ENCODE assay signal across 13 cellular contexts in genomic region chr19:55398200-55398947, GRCh38. TPM values are rescaled to one million over a fixed set of nuclear protein-coding genes. Genes with fewer than 3 reads are reported as not detected.
DNase-seq lines count a peak whose midpoint lies in the region; ATAC-seq and TF ChIP-seq lines count a peak whose summit lies in the region.
"Had no signal": no experiment of that assay in that cellular context is flagged by ENCODE, and none has a peak within 500 bp of the region (broad histone marks: within the 10 kb centered on the region; RNA-seq: fewer than 3 reads in every experiment).

No MANE protein-coding gene starts in this region.

- peaks cover 0 to 16% (median 10%) of the 10 kb centered on the region in 5 donors for H3K36me3 Mint-ChIP-seq in naive thymus-derived CD4-positive, alpha-beta T cell

- no peaks in the 10 kb centered on the region for H3K4me1 ChIP-seq in naive thymus-derived CD4-positive, alpha-beta T cell (ENCODE audit: control insufficient read depth in 2 of 2, insufficient read depth in 2 of 2, low read length in 2 of 2)
- H3K4me1 ChIP-seq: psoas muscle had no signal

- H3K9me3 Mint-ChIP-seq in naive thymus-derived CD4-positive, alpha-beta T cell, result no peaks in the 10 kb centered on the region

- no peak overlapping the region for H3K27ac ChIP-seq in naive thymus-derived CD4-positive, alpha-beta T cell (ENCODE audit: low read depth, low read length)
- H3K27ac ChIP-seq: psoas muscle had no signal

- DNase-seq in GM12865 (ENCODE audit: low read depth), result peak; percentile 67
- DNase-seq in NOMO-1 treated with dmso at 0.1 percent for 144 hours (lab: John Stamatoyannopoulos, UW; ENCODE audit: unreplicated experiment), result peak; percentile 44
- no peak for DNase-seq in naive thymus-derived CD4-positive, alpha-beta T cell
- no peak for DNase-seq in SHP77 (lab: John Stamatoyannopoulos, UW)
- DNase-seq: activated CD8-positive, alpha-beta memory T cell treated with anti-CD3 and anti-CD28 coated beads for 24 hours; hypothalamus; NCI-H526; psoas muscle; stimulated activated CD4-positive, alpha-beta T cell treated with anti-CD3 and anti-CD28 coated beads, Interleukin-2, amount 100 ng/mL, for 48 hours; substantia nigra had no signal

- intact Hi-C loops in naive thymus-derived CD4-positive, alpha-beta T cell (cut with micrococcal nuclease), result no loop called here

- H3K4me3 Mint-ChIP-seq in naive thymus-derived CD4-positive, alpha-beta T cell, result peak overlapping the region in 1 of 10 donors; percentile 5

- peaks cover 0 to 29% (median 2%) of the 10 kb centered on the region in 3 experiments for H3K36me3 ChIP-seq in naive thymus-derived CD4-positive, alpha-beta T cell (ENCODE audit: control insufficient read depth in 2 of 3, insufficient read depth in 3 of 3, low read length in 3 of 3)

- H3K4me1 Mint-ChIP-seq in naive thymus-derived CD4-positive, alpha-beta T cell, result peaks cover 0 to 36% (median 3%) of the 10 kb centered on the region in 7 donors

- POLR2A ChIA-PET in naive thymus-derived CD4-positive, alpha-beta T cell (lab: Charles Lee), result interaction anchor here (1.4 to 2.5 kb wide), 3 partner anchors 9 to 14 kb away, joined by 5 to 8 read pairs (median 6); partner anchors contain the start of genes RPL28, TMEM238 and UBE2S

- peak; percentile 26 for ATAC-seq in naive thymus-derived CD4-positive, alpha-beta T cell
- ATAC-seq in HG03045 (IDR thresholded peaks at IDR 0.05; ENCODE audit: unreplicated experiment) (no peak), HG03280 (IDR thresholded peaks at IDR 0.05; ENCODE audit: unreplicated experiment) (no peak)
- ATAC-seq: psoas muscle had no signal

- no peaks in the 10 kb centered on the region for H3K27me3 Mint-ChIP-seq in naive thymus-derived CD4-positive, alpha-beta T cell

- TF ChIP-seq CTCF in GM12865 (IDR thresholded peaks at IDR 0.05; ENCODE audit: insufficient read depth, low read depth, low read length, missing control alignments), result no peak

- H3K27ac Mint-ChIP-seq in naive thymus-derived CD4-positive, alpha-beta T cell, result peak overlapping the region in 3 of 9 donors; percentile 13 to 28 (median 23)

- CTCF ChIA-PET in naive thymus-derived CD4-positive, alpha-beta T cell (lab: Charles Lee), result no interaction called here

- H3K4me3 ChIP-seq in GM12865 (ENCODE audit: low read depth, low read length), result no peak overlapping the region
- no peak overlapping the region for H3K4me3 ChIP-seq in naive thymus-derived CD4-positive, alpha-beta T cell (ENCODE audit: low read length)
- H3K4me3 ChIP-seq: psoas muscle had no signal

- H3K9me3 ChIP-seq in naive thymus-derived CD4-positive, alpha-beta T cell (ENCODE audit: control insufficient read depth in 2 of 3, low read length in 3 of 3), result no peaks in the 10 kb centered on the region
- H3K9me3 ChIP-seq: psoas muscle had no signal

- no peaks in the 10 kb centered on the region for H3K27me3 ChIP-seq in naive thymus-derived CD4-positive, alpha-beta T cell (ENCODE audit: control insufficient read depth in 2 of 2, insufficient read depth in 2 of 2, low read length in 2 of 2)

RNA-seq across cellular contexts. Expression of gene UBE2S, which starts 9.2 kb away (rescaled TPM):
- total RNA-seq in naive thymus-derived CD4-positive, alpha-beta T cell, result 100 to 1,000 TPM in 1 of 5 experiments, 10 to 100 TPM in 4; 15.3 to 141 (median 44.1) TPM
- 10 to 100 TPM; 15.8 to 20.4 TPM for polyA plus RNA-seq in naive thymus-derived CD4-positive, alpha-beta T cell

RNA-seq across cellular contexts. Expression of gene RPL28, which starts 12.6 kb away (rescaled TPM):
- total RNA-seq in naive thymus-derived CD4-positive, alpha-beta T cell, result 1,000 to 10,000 TPM; 2,549 to 3,799 (median 3,242) TPM
- polyA plus RNA-seq in naive thymus-derived CD4-positive, alpha-beta T cell, result 1,000 to 10,000 TPM in 1 of 2 donors, 100 to 1,000 TPM in 1; 740 to 1,050 TPM

RNA-seq across cellular contexts. Expression of gene TMEM238, which starts 14.3 kb away (rescaled TPM):
- 10 to 100 TPM in 3 of 5 experiments, 1 to 10 TPM in 2; 9.3 to 15.7 (median 13.6) TPM for total RNA-seq in naive thymus-derived CD4-positive, alpha-beta T cell
- polyA plus RNA-seq in naive thymus-derived CD4-positive, alpha-beta T cell, result under 1 TPM; 0.33 to 0.71 TPM

RNA-seq across cellular contexts. Expression of gene TMEM190, which starts 21.7 kb away (rescaled TPM):
- not detected for total RNA-seq in naive thymus-derived CD4-positive, alpha-beta T cell
- polyA plus RNA-seq in naive thymus-derived CD4-positive, alpha-beta T cell, result not detected
- total RNA-seq: endothelial cell of umbilical vein, psoas muscle had no signal
- polyA plus RNA-seq: endothelial cell of umbilical vein, psoas muscle had no signal

RNA-seq across cellular contexts. Expression of gene IL11, which starts 28.1 kb away (rescaled TPM):
- total RNA-seq in naive thymus-derived CD4-positive, alpha-beta T cell, result under 1 TPM in 2 of 5 experiments, not detected in 3; 0.58 to 0.69 TPM
- polyA plus RNA-seq in naive thymus-derived CD4-positive, alpha-beta T cell, result not detected
- total RNA-seq: endothelial cell of umbilical vein, psoas muscle had no signal
- polyA plus RNA-seq: endothelial cell of umbilical vein had no signal

Comparison
In these comparisons a context has a peak if more than half of its experiments do, and no peak if none do; other contexts are left out.
1. DNase-seq: peak in GM12865 (single experiment) and NOMO-1 treated with dmso at 0.1 percent for 144 hours (single experiment); none in naive thymus-derived CD4-positive, alpha-beta T cell (0 of 9) and SHP77 (0 of 2).